In genomic region chr20:35663516-35663812, GRCh38 we compare ENCODE assay signal across 7 cellular contexts. TPM values are rescaled to one million over a fixed set of nuclear protein-coding genes. Genes with fewer than 3 reads are reported as not detected.
DNase-seq lines count a peak whose midpoint lies in the region; ATAC-seq and TF ChIP-seq lines count a peak whose summit lies in the region.

No MANE protein-coding gene starts in this region.

- intact Hi-C loops in sigmoid colon (cut with DNase I) = loop anchor here (10.0 kb wide), 1 partner anchor 119 kb away; the partner anchor contains the start of gene ERGIC3

- WGBS in sigmoid colon, 2 donors = 0 to 1% methylated on average over 7 of the region's 7 CpGs

- H3K4me3 ChIP-seq in foreskin fibroblast (ENCODE audit: low read depth in 1 of 2, low read length in 2 of 2) (peak overlapping the region; percentile 79 to 87), sigmoid colon (peak overlapping the region; percentile 67 to 95 (median 70))

- peak overlapping the region; percentile 94 to 99 (median 95) for H3K27ac ChIP-seq in sigmoid colon

- H3K27me3 ChIP-seq in sigmoid colon = no peaks in the 10 kb centered on the region

- peak; percentile 63 for ATAC-seq in T-helper 17 cell
- ATAC-seq in GM21528 (IDR thresholded peaks at IDR 0.05; ENCODE audit: low FRiP score, unreplicated experiment) = no peak
- no peak for ATAC-seq in HG02763 (IDR thresholded peaks at IDR 0.05; ENCODE audit: unreplicated experiment)

- TF ChIP-seq POLR2A in sigmoid colon (IDR thresholded peaks at IDR 0.05) = no peak

- H3K27ac Mint-ChIP-seq in T-helper 17 cell = peak overlapping the region; percentile 99

- no peak for TF ChIP-seq EP300 in sigmoid colon (IDR thresholded peaks at IDR 0.05)

- peaks cover 48% of the 10 kb centered on the region for H3K4me1 Mint-ChIP-seq in T-helper 17 cell

- TF ChIP-seq CTCF in foreskin fibroblast (IDR thresholded peaks at IDR 0.05; ENCODE audit: low read depth, low read length) = no peak
- TF ChIP-seq CTCF in sigmoid colon (IDR thresholded peaks at IDR 0.05) = no peak

- H3K4me1 ChIP-seq in sigmoid colon = peaks cover 0 to 50% (median 44%) of the 10 kb centered on the region in 4 donors

- H3K9me3 ChIP-seq in T-helper 17 cell (ENCODE audit: control insufficient read depth, low read length, poor library complexity, severe bottlenecking) (no peaks in the 10 kb centered on the region), sigmoid colon (no peaks in the 10 kb centered on the region)

- H3K36me3 ChIP-seq in sigmoid colon = peaks cover 0 to 4% (median 0%) of the 10 kb centered on the region in 4 donors

- H3K4me3 Mint-ChIP-seq in T-helper 17 cell = peak overlapping the region; percentile 91

- DNase-seq in HCEC 1CT = peak; percentile 31
- no peak for DNase-seq in T-helper 17 cell
- no peak for DNase-seq in foreskin fibroblast
- no peak for DNase-seq in sigmoid colon
- DNase-seq in superior temporal gyrus (ENCODE audit: extremely low spot score) = no peak

- H3K36me3 Mint-ChIP-seq in T-helper 17 cell (ENCODE audit: low read depth) = no peaks in the 10 kb centered on the region

- no peaks in the 10 kb centered on the region for H3K27me3 Mint-ChIP-seq in T-helper 17 cell

RNA-seq across cellular contexts. Expression of gene CPNE1, which starts 1.2 kb away (rescaled TPM):
- 100 to 1,000 TPM; 215 to 250 TPM for total RNA-seq in T-helper 17 cell
- total RNA-seq in sigmoid colon = 100 to 1,000 TPM in 2 of 4 donors, 10 to 100 TPM in 2; 56.5 to 156 (median 90.1) TPM
- 100 to 1,000 TPM in 1 of 3 donors, 10 to 100 TPM in 2; 71.5 to 118 (median 76.8) TPM for polyA plus RNA-seq in sigmoid colon

RNA-seq across cellular contexts. Expression of gene RBM12, which starts 1.2 kb away (rescaled TPM):
- total RNA-seq in T-helper 17 cell (10 to 100 TPM; 86.0 to 87.8 TPM), sigmoid colon (10 to 100 TPM; 24.6 to 26.4 (median 25.7) TPM)
- polyA plus RNA-seq in sigmoid colon = 10 to 100 TPM; 10.2 to 23.1 (median 12.0) TPM

RNA-seq across cellular contexts. Expression of gene NFS1, which starts 35.7 kb away (rescaled TPM):
- 10 to 100 TPM; 16.8 to 19.4 TPM for total RNA-seq in T-helper 17 cell
- 10 to 100 TPM; 25.2 to 39.2 (median 32.3) TPM for total RNA-seq in sigmoid colon
- 10 to 100 TPM; 19.0 to 29.8 (median 19.2) TPM for polyA plus RNA-seq in sigmoid colon

RNA-seq across cellular contexts. Expression of gene ROMO1, which starts 35.7 kb away (rescaled TPM):
- 10 to 100 TPM; 35.1 to 37.6 TPM for total RNA-seq in T-helper 17 cell
- total RNA-seq in sigmoid colon = 100 to 1,000 TPM; 206 to 512 (median 398) TPM
- polyA plus RNA-seq in sigmoid colon = 100 to 1,000 TPM; 332 to 621 (median 592) TPM

RNA-seq across cellular contexts. Expression of gene SPAG4, which starts 47.8 kb away (rescaled TPM):
- 10 to 100 TPM; 13.7 to 15.7 TPM for total RNA-seq in T-helper 17 cell
- total RNA-seq in sigmoid colon = 10 to 100 TPM in 1 of 4 donors, 1 to 10 TPM in 3; 3.3 to 10.5 (median 4.6) TPM
- 1 to 10 TPM in 2 of 3 donors, not detected in 1; 4.1 to 4.2 TPM for polyA plus RNA-seq in sigmoid colon
